19 cellular contexts compared by ENCODE assay signal in the genomic region with DNA sequence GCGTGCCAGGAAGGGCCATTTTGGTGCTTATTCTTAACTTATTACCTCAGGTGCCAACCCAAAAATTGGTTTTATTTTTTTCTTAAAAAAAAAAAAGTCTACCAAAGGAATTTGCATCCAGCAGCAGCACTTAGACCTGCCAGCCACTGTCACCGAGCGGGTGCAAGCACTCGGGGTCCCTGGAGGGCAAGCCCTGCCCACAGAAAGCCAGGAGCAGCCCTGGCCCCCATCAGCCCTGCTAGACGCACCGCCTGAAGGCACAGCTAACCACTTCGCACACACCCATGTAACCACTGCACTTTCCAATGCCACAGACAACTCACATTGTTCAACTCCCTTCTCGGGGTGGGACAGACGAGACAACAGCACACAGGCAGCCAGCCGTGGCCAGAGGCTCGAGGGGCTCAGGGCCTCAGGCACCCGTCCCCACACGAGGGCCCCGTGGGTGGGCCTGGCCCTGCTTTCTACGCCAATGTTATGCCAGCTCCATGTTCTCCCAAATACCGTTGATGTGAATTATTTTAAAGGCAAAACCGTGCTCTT.
"Had no signal": no experiment of that assay in that cellular context is flagged by ENCODE, and none has a peak within 500 bp of the region (broad histone marks: within the 10 kb centered on the region; RNA-seq: fewer than 3 reads in every experiment).

No MANE protein-coding gene starts in this region.

- H3K27ac ChIP-seq: foreskin keratinocyte, left ventricle myocardium inferior, ovary, prostate gland, thyroid gland, uterus had no signal

- ATAC-seq: activated CD4-positive, CD25-positive, alpha-beta regulatory T cell treated with anti-CD3 and anti-CD28 coated beads, Interleukin-2, amount 50 U/mL, for 24 hours; activated CD8-positive, alpha-beta T cell treated with anti-CD3 and anti-CD28 coated beads for 36 hours; activated naive CD8-positive, alpha-beta T cell treated with anti-CD3 and anti-CD28 coated beads, Interleukin-2, amount 50 U/mL, for 24 hours; foreskin keratinocyte; natural killer cell had no signal

- H3K27me3 ChIP-seq: cardiac muscle cell, foreskin keratinocyte, ovary, thyroid gland, uterus had no signal

- H3K4me3 ChIP-seq: cardiac muscle cell, left ventricle myocardium inferior, ovary, prostate gland, thyroid gland, uterus had no signal

- H3K9me3 ChIP-seq: left ventricle myocardium inferior, ovary, prostate gland, thyroid gland, uterus had no signal

- DNase-seq: activated CD4-positive, alpha-beta T cell treated with anti-CD3 and anti-CD28 coated beads, Interleukin-2, amount 10 ng/mL, durations not matched to agents 24 days and 14 days; activated CD8-positive, alpha-beta T cell treated with anti-CD3 and anti-CD28 coated beads for 36 hours; activated gamma-delta T cell; activated naive CD4-positive, alpha-beta T cell treated with anti-CD3 and anti-CD28 coated beads, Interleukin-2, amount 50 U/mL, for 16 hours; activated naive CD8-positive, alpha-beta T cell treated with anti-CD3 and anti-CD28 coated beads, Interleukin-2, amount 50 U/mL, for 24 hours; cortex of kidney; erythroblast; foreskin keratinocyte; left ventricle myocardium inferior; midbrain; natural killer cell; ovary; stimulated activated CD4-positive, alpha-beta T cell treated with anti-CD3 and anti-CD28 coated beads, Interleukin-4, amount 100 ng/mL, for 24 hours; substantia nigra; thyroid gland; uterus had no signal

- H3K4me1 ChIP-seq: foreskin keratinocyte, prostate gland, uterus had no signal

- H3K36me3 ChIP-seq: ovary, prostate gland, uterus had no signal
